In the genomic region with DNA sequence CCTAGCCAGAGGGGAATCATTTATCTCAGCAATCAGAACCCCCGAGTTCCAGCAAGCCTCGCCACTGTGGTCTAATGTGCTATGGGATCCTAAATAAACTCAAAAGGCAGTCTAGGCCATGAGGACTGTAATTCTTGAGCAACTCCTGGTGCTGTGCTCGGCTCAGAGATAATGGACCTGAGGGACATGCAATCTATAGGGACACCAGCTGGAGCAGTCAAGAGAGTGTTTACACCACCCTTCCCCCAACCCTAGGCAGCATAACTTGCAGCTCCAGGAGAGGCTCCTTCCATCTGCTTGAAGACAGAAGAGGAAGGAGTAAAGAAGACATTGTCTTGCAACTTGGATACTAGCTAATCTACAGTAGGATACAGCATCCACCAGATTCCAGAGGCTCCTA, we compare ENCODE assay signal across 1 cellular context.
TF ChIP-seq lines count a peak whose summit lies in the region.

No MANE protein-coding gene starts in this region.

TF ChIP-seq in HepG2, 621 proteins besides CTCF, POLR2A, EP300 and RAD21 (continued from another document):
- TF ChIP-seq, protein P1, sequence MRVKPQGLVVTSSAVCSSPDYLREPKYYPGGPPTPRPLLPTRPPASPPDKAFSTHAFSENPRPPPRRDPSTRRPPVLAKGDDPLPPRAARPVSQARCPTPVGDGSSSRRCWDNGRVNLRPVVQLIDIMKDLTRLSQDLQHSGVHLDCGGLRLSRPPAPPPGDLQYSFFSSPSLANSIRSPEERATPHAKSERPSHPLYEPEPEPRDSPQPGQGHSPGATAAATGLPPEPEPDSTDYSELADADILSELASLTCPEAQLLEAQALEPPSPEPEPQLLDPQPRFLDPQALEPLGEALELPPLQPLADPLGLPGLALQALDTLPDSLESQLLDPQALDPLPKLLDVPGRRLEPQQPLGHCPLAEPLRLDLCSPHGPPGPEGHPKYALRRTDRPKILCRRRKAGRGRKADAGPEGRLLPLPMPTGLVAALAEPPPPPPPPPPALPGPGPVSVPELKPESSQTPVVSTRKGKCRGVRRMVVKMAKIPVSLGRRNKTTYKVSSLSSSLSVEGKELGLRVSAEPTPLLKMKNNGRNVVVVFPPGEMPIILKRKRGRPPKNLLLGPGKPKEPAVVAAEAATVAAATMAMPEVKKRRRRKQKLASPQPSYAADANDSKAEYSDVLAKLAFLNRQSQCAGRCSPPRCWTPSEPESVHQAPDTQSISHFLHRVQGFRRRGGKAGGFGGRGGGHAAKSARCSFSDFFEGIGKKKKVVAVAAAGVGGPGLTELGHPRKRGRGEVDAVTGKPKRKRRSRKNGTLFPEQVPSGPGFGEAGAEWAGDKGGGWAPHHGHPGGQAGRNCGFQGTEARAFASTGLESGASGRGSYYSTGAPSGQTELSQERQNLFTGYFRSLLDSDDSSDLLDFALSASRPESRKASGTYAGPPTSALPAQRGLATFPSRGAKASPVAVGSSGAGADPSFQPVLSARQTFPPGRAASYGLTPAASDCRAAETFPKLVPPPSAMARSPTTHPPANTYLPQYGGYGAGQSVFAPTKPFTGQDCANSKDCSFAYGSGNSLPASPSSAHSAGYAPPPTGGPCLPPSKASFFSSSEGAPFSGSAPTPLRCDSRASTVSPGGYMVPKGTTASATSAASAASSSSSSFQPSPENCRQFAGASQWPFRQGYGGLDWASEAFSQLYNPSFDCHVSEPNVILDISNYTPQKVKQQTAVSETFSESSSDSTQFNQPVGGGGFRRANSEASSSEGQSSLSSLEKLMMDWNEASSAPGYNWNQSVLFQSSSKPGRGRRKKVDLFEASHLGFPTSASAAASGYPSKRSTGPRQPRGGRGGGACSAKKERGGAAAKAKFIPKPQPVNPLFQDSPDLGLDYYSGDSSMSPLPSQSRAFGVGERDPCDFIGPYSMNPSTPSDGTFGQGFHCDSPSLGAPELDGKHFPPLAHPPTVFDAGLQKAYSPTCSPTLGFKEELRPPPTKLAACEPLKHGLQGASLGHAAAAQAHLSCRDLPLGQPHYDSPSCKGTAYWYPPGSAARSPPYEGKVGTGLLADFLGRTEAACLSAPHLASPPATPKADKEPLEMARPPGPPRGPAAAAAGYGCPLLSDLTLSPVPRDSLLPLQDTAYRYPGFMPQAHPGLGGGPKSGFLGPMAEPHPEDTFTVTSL (CRISPR knock-in tag; IDR thresholded peaks at IDR 0.05; ENCODE audit: borderline replicate concordance) = no peak
- no peak for TF ChIP-seq CHD2 (IDR thresholded peaks at IDR 0.05; ENCODE audit: low read depth, low read length)
